In genomic region chr12:106282457-106283097, GRCh38 we compare ENCODE assay signal across 8 cellular contexts. TPM values are rescaled to one million over a fixed set of nuclear protein-coding genes. Genes with fewer than 3 reads are reported as not detected.
A peak's percentile ranks its signal among the peaks of the same experiment; 100 is the strongest.
DNase-seq lines count a peak whose midpoint lies in the region; ATAC-seq and TF ChIP-seq lines count a peak whose summit lies in the region.

No MANE protein-coding gene starts in this region.

- no peak for TF ChIP-seq POLR2A in sigmoid colon (IDR thresholded peaks at IDR 0.05)

- H3K27ac ChIP-seq in cardiac muscle cell (no peak overlapping the region), sigmoid colon (no peak overlapping the region)

- H3K27me3 ChIP-seq in cardiac muscle cell (no peaks in the 10 kb centered on the region), sigmoid colon (no peaks in the 10 kb centered on the region)

- H3K4me3 ChIP-seq in cardiac muscle cell (no peak overlapping the region), sigmoid colon (no peak overlapping the region)

- 9 to 41% methylated on average over 7 of the region's 7 CpGs for WGBS in sigmoid colon, 2 donors

- ATAC-seq in HG03354 (IDR thresholded peaks at IDR 0.05; ENCODE audit: poor library complexity, severe bottlenecking, unreplicated experiment), result peak; percentile 71
- no peak for ATAC-seq in GM21447 (IDR thresholded peaks at IDR 0.05; ENCODE audit: unreplicated experiment)
- no peak for ATAC-seq in GM18870 (IDR thresholded peaks at IDR 0.05; ENCODE audit: unreplicated experiment)

- intact Hi-C loops in sigmoid colon (cut with DNase I), result loop anchor here (1.0 kb wide), 1 partner anchor 55 kb away; no protein-coding TSS in a partner anchor

- no peaks in the 10 kb centered on the region for H3K9me3 ChIP-seq in cardiac muscle cell (ENCODE audit: low read depth)
- H3K9me3 ChIP-seq in sigmoid colon, result no peaks in the 10 kb centered on the region

- DNase-seq in GM10266 (ENCODE audit: extremely low spot score) (peak; percentile 58), RPMI7951 (ENCODE audit: low read depth) (peak; percentile 48), cardiac muscle cell (ENCODE audit: low read depth in 1 of 2, low spot score in 1 of 2) (peak; percentile 59 to 75), sigmoid colon (peak; percentile 67)
- DNase-seq in activated gamma-delta T cell treated with anti-CD3 and anti-CD28 coated beads, Interleukin-2, amount 50 U/mL, for 16 hours (ENCODE audit: low read depth), result peak; percentile 25

- peak; percentile 61 for TF ChIP-seq CTCF in GM10266 (IDR thresholded peaks at IDR 0.05; ENCODE audit: control insufficient read depth, insufficient read depth, low read depth, missing control alignments)
- TF ChIP-seq CTCF in cardiac muscle cell (IDR thresholded peaks at IDR 0.05; ENCODE audit: low read depth, low read length), result peak; percentile 69
- peak; percentile 44 to 61 (median 60) for TF ChIP-seq CTCF in sigmoid colon (IDR thresholded peaks at IDR 0.05)

- TF ChIP-seq EP300 in sigmoid colon (IDR thresholded peaks at IDR 0.05), result no peak

- no peaks in the 10 kb centered on the region for H3K36me3 ChIP-seq in cardiac muscle cell
- H3K36me3 ChIP-seq in sigmoid colon, result no peaks in the 10 kb centered on the region

- peaks cover 23% of the 10 kb centered on the region for H3K4me1 ChIP-seq in cardiac muscle cell (ENCODE audit: low read depth)
- no peaks in the 10 kb centered on the region for H3K4me1 ChIP-seq in sigmoid colon

RNA-seq across cellular contexts. Expression of gene TCP11L2, which starts 20.0 kb away (rescaled TPM):
- 3.4 and 5.5 TPM in 2 replicates for total RNA-seq in RPMI7951 (2014; rRNA removed; shearing (Covaris generic))
- total RNA-seq in cardiac muscle cell, result 22.1 and 31.5 TPM in 2 replicates
- polyA plus RNA-seq in cardiac muscle cell, result 9.0 and 13.2 TPM in 2 replicates
- total RNA-seq in sigmoid colon, result 10 to 100 TPM; 38.4 to 53.5 (median 49.3) TPM
- polyA plus RNA-seq in sigmoid colon, result 1 to 10 TPM; 3.0 to 9.5 (median 9.3) TPM

RNA-seq across cellular contexts. Expression of gene CKAP4, which starts 34.8 kb away (rescaled TPM):
- 61.0 and 67.1 TPM in 2 replicates for total RNA-seq in RPMI7951 (2014; rRNA removed; shearing (Covaris generic))
- total RNA-seq in cardiac muscle cell, result 119 and 139 TPM in 2 replicates
- 151 and 173 TPM in 2 replicates for polyA plus RNA-seq in cardiac muscle cell
- total RNA-seq in sigmoid colon, result 10 to 100 TPM; 23.2 to 35.7 (median 25.5) TPM
- polyA plus RNA-seq in sigmoid colon, result 10 to 100 TPM in 2 of 3 donors, 1 to 10 TPM in 1; 9.2 to 49.1 (median 11.4) TPM
